ENCODE assay signal across 1 cellular context in genomic region chr15:90240856-90241255, GRCh38.
TF ChIP-seq lines count a peak whose summit lies in the region.

No MANE protein-coding gene starts in this region.

TF ChIP-seq in K562, 482 proteins besides CTCF, POLR2A, EP300 and RAD21:
- TF ChIP-seq HOMEZ (CRISPR knock-in tag; IDR thresholded peaks at IDR 0.05) (no peak), NR2C1 (IDR thresholded peaks at IDR 0.05) (no peak), NR2C1 (tag; IDR thresholded peaks at IDR 0.05) (no peak), MYC (IDR thresholded peaks at IDR 0.05; ENCODE audit: low read depth, low read length) (no peak), MYC (CRISPR knock-in tag; IDR thresholded peaks at IDR 0.05; ENCODE audit: borderline replicate concordance, low read depth) (no peak), FOXJ3 (CRISPR knock-in tag; IDR thresholded peaks at IDR 0.05) (no peak), ZNF134 (CRISPR knock-in tag; conservative IDR thresholded peaks at IDR 0.05) (no peak), ZNF695 (CRISPR knock-in tag; IDR thresholded peaks at IDR 0.05) (no peak), MTA2 (IDR thresholded peaks at IDR 0.05; ENCODE audit: low read depth) (no peak), NCOA1 (IDR thresholded peaks at IDR 0.05; ENCODE audit: low read depth) (no peak), ZBTB5 (IDR thresholded peaks at IDR 0.05) (no peak), RB1 (IDR thresholded peaks at IDR 0.05; ENCODE audit: low read depth) (no peak), CHCHD3 (CRISPR knock-in tag; IDR thresholded peaks at IDR 0.05) (no peak), PCBP1 (IDR thresholded peaks at IDR 0.05; ENCODE audit: low read depth, low read length, poor library complexity, severe bottlenecking) (no peak), ZC3H4 (CRISPR knock-in tag; IDR thresholded peaks at IDR 0.05; ENCODE audit: borderline replicate concordance) (no peak), KDM5B (IDR thresholded peaks at IDR 0.05; ENCODE audit: insufficient replicate concordance, low read depth, low read length) (no peak), HNRNPUL1 (IDR thresholded peaks at IDR 0.05; ENCODE audit: low read length) (no peak)
